Comparison of ENCODE assay signal across 24 cellular contexts in the genomic region with DNA sequence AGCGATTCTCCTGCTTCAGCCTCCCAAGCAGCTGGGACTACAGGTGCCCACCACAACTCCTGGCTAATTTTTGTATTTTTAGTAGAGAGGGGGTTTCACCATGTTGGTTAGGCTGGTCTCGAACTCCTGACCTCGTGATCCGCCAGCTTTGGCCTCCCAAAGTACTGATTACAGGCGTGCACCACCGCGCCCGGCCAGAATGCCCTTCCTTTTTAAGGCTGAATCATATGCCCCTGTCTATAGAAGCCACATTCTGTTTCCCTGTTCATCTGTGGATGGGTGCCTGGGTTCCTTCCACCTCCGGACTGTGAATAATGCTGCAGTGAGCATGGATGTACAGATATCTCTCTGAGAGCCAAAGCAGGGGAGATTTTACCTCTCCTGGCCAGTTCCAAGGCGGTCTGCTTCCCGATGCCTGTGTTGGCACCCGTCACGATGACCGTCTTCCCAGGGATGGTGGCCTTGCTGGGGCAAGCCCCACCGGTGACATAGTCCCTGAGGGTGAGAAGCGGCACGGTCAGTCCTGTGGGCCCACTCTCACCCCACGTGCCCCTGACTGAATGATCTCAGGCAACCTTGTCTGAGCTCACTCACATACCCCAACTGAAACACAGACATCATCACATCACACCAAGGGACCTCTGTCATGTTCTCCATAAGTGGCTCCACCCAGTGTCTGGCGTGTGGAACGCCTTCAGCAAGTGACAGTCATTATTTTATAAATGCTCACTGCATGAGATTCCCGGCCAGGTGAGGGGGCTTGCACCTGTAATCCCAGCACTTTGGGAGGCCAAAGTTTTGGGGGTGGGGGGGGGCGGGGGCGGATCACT. TPM values are rescaled to one million over a fixed set of nuclear protein-coding genes. Genes with fewer than 3 reads are reported as not detected.
A peak's percentile ranks its signal among the peaks of the same experiment; 100 is the strongest.
DNase-seq lines count a peak whose midpoint lies in the region; ATAC-seq and TF ChIP-seq lines count a peak whose summit lies in the region.
"Had no signal": no experiment of that assay in that cellular context is flagged by ENCODE, and none has a peak within 500 bp of the region (broad histone marks: within the 10 kb centered on the region; RNA-seq: fewer than 3 reads in every experiment).

No MANE protein-coding gene starts in this region.

- H2AFZ ChIP-seq in DND-41 (ENCODE audit: low read depth, low read length), result no peak overlapping the region
- H2AFZ ChIP-seq in HCT116 (ENCODE audit: low read depth, low read length, poor library complexity, severe bottlenecking), result no peak overlapping the region
- H2AFZ ChIP-seq: hepatocyte had no signal

- H3K36me3 ChIP-seq in DND-41 (ENCODE audit: insufficient read depth, low read length) (no peaks in the 10 kb centered on the region), HCT116 (ENCODE audit: control insufficient read depth in 1 of 2, insufficient read depth in 2 of 2, low read length in 2 of 2) (peaks cover 29% of the 10 kb centered on the region in 2 experiments), endodermal cell (ENCODE audit: control insufficient read depth, insufficient read depth, low read length) (peaks cover 24% of the 10 kb centered on the region)
- H3K36me3 ChIP-seq: neutrophil had no signal

- peak overlapping the region; percentile 83 for H3K27ac Mint-ChIP-seq in endodermal cell
- H3K27ac Mint-ChIP-seq: stimulated activated naive CD8-positive, alpha-beta T cell treated with anti-CD3 and anti-CD28 coated beads, Interleukin-15, Interleukin-2, amounts not matched to agents 100 ng/mL and 50 ng/mL, for 24 hours had no signal

- H3K27ac ChIP-seq in DND-41 (ENCODE audit: low read length), result no peak overlapping the region
- no peak overlapping the region for H3K27ac ChIP-seq in HCT116 (ENCODE audit: low read depth, low read length)
- peak overlapping the region; percentile 12 for H3K27ac ChIP-seq in RWPE1
- no peak overlapping the region for H3K27ac ChIP-seq in endodermal cell (ENCODE audit: low read depth, low read length)
- H3K27ac ChIP-seq: dorsolateral prefrontal cortex, epithelial cell of prostate, neutrophil, tibial artery had no signal

- intact Hi-C loops in HCT116 (cut with micrococcal nuclease), result no loop called here

- no peak overlapping the region for H3K9ac ChIP-seq in DND-41 (ENCODE audit: low read depth, low read length)
- H3K9ac ChIP-seq in HCT116 (ENCODE audit: low read length), result no peak overlapping the region
- H3K9ac ChIP-seq in endodermal cell (ENCODE audit: extremely low read depth, low read length, poor library complexity, severe bottlenecking), result no peak overlapping the region

- H3K27me3 ChIP-seq in DND-41 (ENCODE audit: insufficient read depth, low read length, poor library complexity) (no peaks in the 10 kb centered on the region), HCT116 (ENCODE audit: insufficient read depth, low read length) (no peaks in the 10 kb centered on the region), endodermal cell (ENCODE audit: control insufficient read depth, insufficient read depth, low read length, poor library complexity, severe bottlenecking) (no peaks in the 10 kb centered on the region)
- H3K27me3 ChIP-seq: dorsolateral prefrontal cortex, hepatocyte, tibial artery had no signal

- BruUV-seq in HCT116 (replicated peaks; lab: Mats Ljungman, UMichigan), result TSS peak; percentile 19

- DNase-seq in DND-41 (no peak), HCT116 (ENCODE audit: low read depth, low spot score) (no peak), RWPE1 (ENCODE audit: low spot score) (no peak), endodermal cell (peak; percentile 58), NCI-H524 treated with DMSO at 0.1 percent for 48 hours (lab: John Stamatoyannopoulos, UW) (no peak), kidney glomerular epithelial cell (lab: John Stamatoyannopoulos, UW) (no peak)
- DNase-seq in stimulated activated CD4-positive, alpha-beta T cell treated with anti-CD3 and anti-CD28 coated beads, Interleukin-15, amount 100 ng/mL, for 24 hours, result no peak
- DNase-seq: activated CD4-positive, alpha-beta T cell treated with anti-CD3 and anti-CD28 coated beads, Interleukin-2, amount 50 U/mL, for 1 hour; activated gamma-delta T cell treated with Interleukin-2 at 50 U/mL for 16 hours; amygdala; dorsolateral prefrontal cortex; foreskin fibroblast; HCEC 1CT; NCI-H146; NCI-H2227 treated with DMSO at 0.1 percent for 48 hours; small intestine; stimulated activated CD4-positive, alpha-beta T cell treated with anti-CD3 and anti-CD28 coated beads, Interleukin-4, amount 100 ng/mL, for 24 hours; SW 1271; tibial artery had no signal

- H3K4me1 Mint-ChIP-seq in endodermal cell, result peaks cover 2% of the 10 kb centered on the region

- H3K79me2 ChIP-seq in DND-41 (ENCODE audit: insufficient read depth, low read length) (no peaks in the 10 kb centered on the region), HCT116 (ENCODE audit: insufficient read depth, low read length) (peaks cover 71% of the 10 kb centered on the region)

- H3K9me3 ChIP-seq in DND-41 (ENCODE audit: insufficient read depth, low read length, severe bottlenecking) (no peaks in the 10 kb centered on the region), HCT116 (ENCODE audit: control insufficient read depth in 1 of 2, insufficient read depth in 1 of 2, low read depth in 1 of 2, low read length in 2 of 2) (no peaks in the 10 kb centered on the region), endodermal cell (ENCODE audit: control insufficient read depth, low read length) (peaks cover 5% of the 10 kb centered on the region)
- H3K9me3 ChIP-seq: neutrophil, tibial artery had no signal

- ATAC-seq in DND-41 (ENCODE audit: insufficient read depth, low read depth) (peak; percentile 50; the same call in 2 of the 3 replicates), HCT116 (no peak)

- 94 to 96% methylated on average over 13 to 23 of the region's 23 CpGs for WGBS in endodermal cell (ENCODE audit: insufficient coverage in 1 of 2, insufficient read length in 1 of 2), 2 experiments

- RAD21 ChIA-PET in HCT116 (lab: Charles Lee; ENCODE audit: low non-redundant PET in 1 of 2, low total read pairs in 2 of 2, uncharacterized antibody in 2 of 2, unreplicated experiment in 2 of 2), result no interaction called here

- H3K9me2 ChIP-seq in HCT116 (ENCODE audit: insufficient read depth), result no peaks in the 10 kb centered on the region

- peak; percentile 43 for TF ChIP-seq CTCF in DND-41 (IDR thresholded peaks at IDR 0.05; ENCODE audit: borderline replicate concordance, extremely low read depth, low read length, poor library complexity, severe bottlenecking)
- TF ChIP-seq CTCF in HCT116 (IDR thresholded peaks at IDR 0.05 in 2 of 3, conservative IDR thresholded peaks at IDR 0.05 in 1 of 3; ENCODE audit: borderline replicate concordance in 1 of 3, insufficient read depth in 1 of 3, low read depth in 2 of 3, low read length in 2 of 3), result peak in 2 of 3 experiments; percentile 22 to 31; a peak in 3 of 6 replicates
- TF ChIP-seq CTCF in RWPE1 (conservative IDR thresholded peaks at IDR 0.05; ENCODE audit: low read depth), result no peak
- TF ChIP-seq CTCF in endodermal cell (conservative IDR thresholded peaks at IDR 0.05), result peak; percentile 35

- POLR2A ChIA-PET in HCT116 (lab: Charles Lee), result interaction anchor here (0.6 kb wide), 1 partner anchor 15 kb away, joined by 3 read pairs; no protein-coding TSS in a partner anchor
- POLR2A ChIA-PET in RWPE1 (lab: Yijun Ruan, JAX; ENCODE audit: low non-redundant PET), result no interaction called here

- H3K4me1 ChIP-seq in DND-41 (ENCODE audit: insufficient read depth, low read length) (no peaks in the 10 kb centered on the region), HCT116 (ENCODE audit: control insufficient read depth in 1 of 2, insufficient read depth in 2 of 2, low read length in 2 of 2) (peaks cover 4 to 14% of the 10 kb centered on the region in 2 experiments; a peak in 2 of 4 replicates), endodermal cell (ENCODE audit: control insufficient read depth, insufficient read depth, low read length) (no peaks in the 10 kb centered on the region)

- H3K4me3 ChIP-seq in DND-41 (ENCODE audit: low read depth in 1 of 2, low read length in 2 of 2), result no peak overlapping the region
- no peak overlapping the region for H3K4me3 ChIP-seq in HCT116 (replicated peaks in 1 of 2; ENCODE audit: low read depth in 1 of 2, low read length in 2 of 2)
- H3K4me3 ChIP-seq in endodermal cell (ENCODE audit: low read length), result no peak overlapping the region
- H3K4me3 ChIP-seq: dorsolateral prefrontal cortex, hepatocyte, tibial artery had no signal

- 0 out of 2 replicates have a peak, but pooled peaks have one; percentile 8 for TF ChIP-seq RAD21 in HCT116 (IDR thresholded peaks at IDR 0.05; ENCODE audit: low read depth)

- H3K4me2 ChIP-seq in DND-41 (ENCODE audit: insufficient read depth, low read length) (no peak overlapping the region), HCT116 (ENCODE audit: low read length) (no peak overlapping the region)
- H3K4me2 ChIP-seq: hepatocyte had no signal

- no peak overlapping the region for H3K4me3 Mint-ChIP-seq in endodermal cell
- H3K4me3 Mint-ChIP-seq: stimulated activated naive CD8-positive, alpha-beta T cell treated with anti-CD3 and anti-CD28 coated beads, Interleukin-15, Interleukin-2, amounts not matched to agents 100 ng/mL and 50 ng/mL, for 24 hours had no signal

- no peaks in the 10 kb centered on the region for H4K20me1 ChIP-seq in DND-41 (ENCODE audit: insufficient read depth, low read length)
- no peaks in the 10 kb centered on the region for H4K20me1 ChIP-seq in HCT116 (ENCODE audit: insufficient read depth)

- TF ChIP-seq POLR2A in HCT116 (IDR thresholded peaks at IDR 0.05; ENCODE audit: borderline replicate concordance, extremely low read depth, insufficient read depth, insufficient read length), result no peak

- H3K9me3 Mint-ChIP-seq in endodermal cell, result peaks cover 4% of the 10 kb centered on the region
- H3K9me3 Mint-ChIP-seq: stimulated activated naive CD8-positive, alpha-beta T cell treated with anti-CD3 and anti-CD28 coated beads, Interleukin-15, Interleukin-2, amounts not matched to agents 100 ng/mL and 50 ng/mL, for 24 hours had no signal

- CTCF ChIA-PET in HCT116 (lab: Charles Lee), result interaction anchor here (1.5 kb wide), 1 partner anchor 178 kb away, joined by 4 read pairs; no protein-coding TSS in a partner anchor
- CTCF ChIA-PET in RWPE1 (lab: Yijun Ruan, JAX), result no interaction called here

- H3K27me3 Mint-ChIP-seq in endodermal cell (ENCODE audit: insufficient read depth), result peaks cover 6% of the 10 kb centered on the region
- H3K27me3 Mint-ChIP-seq: stimulated activated naive CD8-positive, alpha-beta T cell treated with anti-CD3 and anti-CD28 coated beads, Interleukin-15, Interleukin-2, amounts not matched to agents 100 ng/mL and 50 ng/mL, for 24 hours had no signal

- peaks cover 33% of the 10 kb centered on the region for H3K36me3 Mint-ChIP-seq in endodermal cell (ENCODE audit: low read depth)

RNA-seq across cellular contexts. Expression of a gene that starts 4.0 kb away (rescaled TPM):
- 31.1 TPM for total RNA-seq in HCT116 (2021; ENCODE audit: unreplicated experiment)
- 22.7 and 23.1 TPM in 2 replicates for polyA plus RNA-seq in HCT116 (2012)
- total RNA-seq in endodermal cell, result 10 to 100 TPM; 20.6 to 39.0 TPM
- 9.6 TPM for polyA plus RNA-seq in endodermal cell (2013, experiment 1 of 2)
- 9.2 TPM for polyA plus RNA-seq in endodermal cell (2013, experiment 2 of 2)

RNA-seq across cellular contexts. Expression of a gene that starts 16.7 kb away (rescaled TPM):
- total RNA-seq in HCT116 (2021; ENCODE audit: unreplicated experiment) (62.1 TPM), endodermal cell (10 to 100 TPM; 29.4 to 52.8 TPM)
- polyA plus RNA-seq in HCT116 (2012), result 87.9 and 99.4 TPM in 2 replicates
- 14.5 TPM for polyA plus RNA-seq in endodermal cell (2013, experiment 1 of 2)
- 14.3 TPM for polyA plus RNA-seq in endodermal cell (2013, experiment 2 of 2)

RNA-seq across cellular contexts. Expression of a gene that starts 20.9 kb away (rescaled TPM):
- total RNA-seq in HCT116 (2021; ENCODE audit: unreplicated experiment) (not detected), endodermal cell (under 1 TPM in 1 of 2 donors, not detected in 1; 0.22 TPM)
- polyA plus RNA-seq in HCT116 (2012), result 0.42 and 0.46 TPM in 2 replicates
- polyA plus RNA-seq in endodermal cell (2013, experiment 1 of 2), result not detected
- 0.41 TPM for polyA plus RNA-seq in endodermal cell (2013, experiment 2 of 2)
- total RNA-seq: MCF 10A had no signal

RNA-seq across cellular contexts. Expression of a gene that starts 58.4 kb away (rescaled TPM):
- total RNA-seq in HCT116 (2021; ENCODE audit: unreplicated experiment), result 83.2 TPM
- 50.0 and 59.9 TPM in 2 replicates for polyA plus RNA-seq in HCT116 (2012)
- total RNA-seq in endodermal cell, result 100 to 1,000 TPM in 1 of 2 donors, 10 to 100 TPM in 1; 98.2 to 107 TPM
- polyA plus RNA-seq in endodermal cell (2013, experiment 1 of 2), result 53.5 TPM
- polyA plus RNA-seq in endodermal cell (2013, experiment 2 of 2), result 49.1 TPM
